14 cellular contexts compared by ENCODE assay signal in genomic region chr20:45920795-45921617, GRCh38. TPM values are rescaled to one million over a fixed set of nuclear protein-coding genes. Genes with fewer than 3 reads are reported as not detected.
DNase-seq lines count a peak whose midpoint lies in the region; ATAC-seq and TF ChIP-seq lines count a peak whose summit lies in the region.
"Had no signal": no experiment of that assay in that cellular context is flagged by ENCODE, and none has a peak within 500 bp of the region (broad histone marks: within the 10 kb centered on the region; RNA-seq: fewer than 3 reads in every experiment).

No MANE protein-coding gene starts in this region.

- no peak for TF ChIP-seq POLR2A in gastrocnemius medialis (IDR thresholded peaks at IDR 0.05)

- H3K9me3 ChIP-seq in T-helper 17 cell (ENCODE audit: control insufficient read depth, low read length, poor library complexity, severe bottlenecking): no peaks in the 10 kb centered on the region
- no peaks in the 10 kb centered on the region for H3K9me3 ChIP-seq in gastrocnemius medialis

- no peaks in the 10 kb centered on the region for H3K36me3 ChIP-seq in gastrocnemius medialis

- no peak overlapping the region for H3K4me3 Mint-ChIP-seq in T-helper 17 cell
- H3K4me3 Mint-ChIP-seq in effector memory CD8-positive, alpha-beta T cell: no peak overlapping the region
- H3K4me3 Mint-ChIP-seq: activated T-cell treated with anti-CD3 and anti-CD28 coated beads, Interleukin-2, amount 50 U/mL, for 4 hours; stimulated activated memory B cell treated with anti-CD40 and anti-IgM and Interleukin-4, amounts not matched to agents 10 μg/mL and 1 μg/mL and 100 μg/mL, for 72 hours had no signal

- H3K9me3 Mint-ChIP-seq in effector memory CD8-positive, alpha-beta T cell: no peaks in the 10 kb centered on the region
- H3K9me3 Mint-ChIP-seq: activated T-cell treated with anti-CD3 and anti-CD28 coated beads, Interleukin-2, amount 50 U/mL, for 4 hours; stimulated activated memory B cell treated with anti-CD40 and anti-IgM and Interleukin-4, amounts not matched to agents 10 μg/mL and 1 μg/mL and 100 μg/mL, for 72 hours had no signal

- peaks cover 35% of the 10 kb centered on the region for H3K27me3 Mint-ChIP-seq in T-helper 17 cell
- H3K27me3 Mint-ChIP-seq in effector memory CD8-positive, alpha-beta T cell: peaks cover 29 to 61% of the 10 kb centered on the region in 2 donors

- H3K4me3 ChIP-seq in fibroblast of villous mesenchyme (ENCODE audit: low read depth, low read length) (no peak overlapping the region), gastrocnemius medialis (no peak overlapping the region)

- H3K27me3 ChIP-seq in gastrocnemius medialis: no peaks in the 10 kb centered on the region

- peak overlapping the region; percentile 66 for H3K27ac Mint-ChIP-seq in T-helper 17 cell
- no peak overlapping the region for H3K27ac Mint-ChIP-seq in effector memory CD8-positive, alpha-beta T cell
- H3K27ac Mint-ChIP-seq: stimulated activated memory B cell treated with anti-CD40 and anti-IgM and Interleukin-4, amounts not matched to agents 10 μg/mL and 1 μg/mL and 100 μg/mL, for 72 hours had no signal

- H3K4me1 ChIP-seq in gastrocnemius medialis: peaks cover 11 to 29% of the 10 kb centered on the region in 2 donors

- H3K36me3 Mint-ChIP-seq in T-helper 17 cell (ENCODE audit: low read depth): peaks cover 5% of the 10 kb centered on the region
- H3K36me3 Mint-ChIP-seq in effector memory CD8-positive, alpha-beta T cell (ENCODE audit: insufficient read depth): no peaks in the 10 kb centered on the region
- H3K36me3 Mint-ChIP-seq: naive B cell; stimulated activated memory B cell treated with anti-CD40 and anti-IgM and Interleukin-4, amounts not matched to agents 10 μg/mL and 1 μg/mL and 100 μg/mL, for 72 hours had no signal

- no peak for ATAC-seq in T-helper 17 cell
- ATAC-seq in gastrocnemius medialis: no peak
- no peak for ATAC-seq in effector memory CD8-positive, alpha-beta T cell (replicated peaks)
- ATAC-seq: activated T-cell treated with anti-CD3 and anti-CD28 coated beads, Interleukin-2, amount 50 U/mL, for 4 hours; stimulated activated memory B cell treated with anti-CD40 and anti-IgM and Interleukin-4, amounts not matched to agents 10 μg/mL and 1 μg/mL and 100 μg/mL, for 72 hours had no signal

- in situ Hi-C loops in gastrocnemius medialis (cut with MboI; ENCODE audit: low sequenced_read_pairs in 4 of 4): no loop called here

- TF ChIP-seq CTCF in fibroblast of villous mesenchyme (IDR thresholded peaks at IDR 0.05; ENCODE audit: insufficient read depth, low read depth, low read length) (no peak), gastrocnemius medialis (IDR thresholded peaks at IDR 0.05 in 4 of 5, conservative IDR thresholded peaks at IDR 0.05 in 1 of 5) (no peak)

- DNase-seq in T-helper 17 cell: no peak
- DNase-seq in fibroblast of villous mesenchyme (ENCODE audit: low read depth): peak; percentile 46
- no peak for DNase-seq in gastrocnemius medialis
- no peak for DNase-seq in SIG-M5 (lab: John Stamatoyannopoulos, UW)
- no peak for DNase-seq in SHP77 treated with DMSO at 0.1 percent for 48 hours (lab: John Stamatoyannopoulos, UW)
- DNase-seq in effector memory CD8-positive, alpha-beta T cell: no peak
- DNase-seq: activated CD4-positive, alpha-beta T cell treated with anti-CD3 and anti-CD28 coated beads, Interleukin-2, amount 50 U/mL, for 1 hour; activated T-cell treated with anti-CD3 and anti-CD28 coated beads, Interleukin-2, amount 50 U/mL, for 4 hours; Calu3; naive B cell; NCI-H1417 treated with DMSO at 0.1 percent for 48 hours; NCI-H345 had no signal

- H3K27ac ChIP-seq in gastrocnemius medialis: peak overlapping the region; percentile 59 to 67 (median 64)
- H3K27ac ChIP-seq: epithelial cell of prostate had no signal

- intact Hi-C loops in gastrocnemius medialis (cut with DNase I; ENCODE audit: low total_unique reads): no loop called here

- H3K4me1 Mint-ChIP-seq in T-helper 17 cell: peaks cover 11% of the 10 kb centered on the region
- H3K4me1 Mint-ChIP-seq in effector memory CD8-positive, alpha-beta T cell (ENCODE audit: low read depth in 2 of 2): no peaks in the 10 kb centered on the region
- H3K4me1 Mint-ChIP-seq: stimulated activated memory B cell treated with anti-CD40 and anti-IgM and Interleukin-4, amounts not matched to agents 10 μg/mL and 1 μg/mL and 100 μg/mL, for 72 hours had no signal

RNA-seq across cellular contexts. Expression of gene PLTP, which starts 9.1 kb away (rescaled TPM):
- 1 to 10 TPM in 1 of 2 donors, not detected in 1; 1.5 TPM for total RNA-seq in T-helper 17 cell
- total RNA-seq in fibroblast of villous mesenchyme: 10.4 and 14.8 TPM in 2 replicates
- total RNA-seq in gastrocnemius medialis: 10 to 100 TPM; 22.2 to 77.3 (median 37.3) TPM

RNA-seq across cellular contexts. Expression of gene PCIF1, which starts 13.5 kb away (rescaled TPM):
- total RNA-seq in T-helper 17 cell (10 to 100 TPM; 72.4 to 73.7 TPM), fibroblast of villous mesenchyme (9.1 and 15.8 TPM in 2 replicates), gastrocnemius medialis (10 to 100 TPM; 32.1 to 51.2 (median 37.0) TPM)

RNA-seq across cellular contexts. Expression of gene CTSA, which starts 29.9 kb away (rescaled TPM):
- total RNA-seq in T-helper 17 cell: 100 to 1,000 TPM; 121 to 200 TPM
- 60.9 and 61.3 TPM in 2 replicates for total RNA-seq in fibroblast of villous mesenchyme
- 10 to 100 TPM; 21.9 to 59.2 (median 46.2) TPM for total RNA-seq in gastrocnemius medialis

RNA-seq across cellular contexts. Expression of gene NEURL2, which starts 30.0 kb away (rescaled TPM):
- 1 to 10 TPM; 1.5 to 2.1 TPM for total RNA-seq in T-helper 17 cell
- 3.9 and 5.2 TPM in 2 replicates for total RNA-seq in fibroblast of villous mesenchyme
- 10 to 100 TPM in 2 of 4 donors, 1 to 10 TPM in 2; 4.9 to 24.1 (median 10.2) TPM for total RNA-seq in gastrocnemius medialis

RNA-seq across cellular contexts. Expression of gene SPATA25, which starts 33.6 kb away (rescaled TPM):
- 1 to 10 TPM in 1 of 2 donors, under 1 TPM in 1; 0.94 to 1.3 TPM for total RNA-seq in T-helper 17 cell
- 0.43 and 1.3 TPM in 2 replicates for total RNA-seq in fibroblast of villous mesenchyme
- total RNA-seq in gastrocnemius medialis: 1 to 10 TPM in 2 of 4 donors, under 1 TPM in 1, not detected in 1; 0.71 to 4.1 (median 1.8) TPM
